Comparison of ENCODE assay signal across 8 cellular contexts in genomic region chr18:7789853-7790552, GRCh38.
DNase-seq lines count a peak whose midpoint lies in the region; ATAC-seq and TF ChIP-seq lines count a peak whose summit lies in the region.

No MANE protein-coding gene starts in this region.

- H3K4me2 ChIP-seq in MM.1S (ENCODE audit: low read depth, low read length), result no peak overlapping the region

- peak overlapping the region; percentile 4 to 87 (median 78) for H3K27ac Mint-ChIP-seq in brain

- H3K27me3 ChIP-seq in MM.1S (replicated peaks; ENCODE audit: insufficient read depth, low read length), result no peaks in the 10 kb centered on the region

- H3K4me3 ChIP-seq in MM.1S (ENCODE audit: low read length), result no peak overlapping the region

- TF ChIP-seq CTCF in MM.1S (IDR thresholded peaks at IDR 0.05; ENCODE audit: low read length), result peak; percentile 24
- peak; percentile 61 to 83 for TF ChIP-seq CTCF in brain (conservative IDR thresholded peaks at IDR 0.05)
- TF ChIP-seq CTCF in GM10266 (IDR thresholded peaks at IDR 0.05; ENCODE audit: control insufficient read depth, insufficient read depth, low read depth, missing control alignments), result no peak

- DNase-seq in DMS 273 (lab: John Stamatoyannopoulos, UW; ENCODE audit: unreplicated experiment), result peak; percentile 54
- no peak for DNase-seq in MM.1S
- no peak for DNase-seq in left lobe of liver (ENCODE audit: low spot score)
- no peak for DNase-seq in GM10266 (ENCODE audit: extremely low spot score)
- DNase-seq in activated effector memory CD4-positive, alpha-beta T cell treated with anti-CD3 and anti-CD28 coated beads, Interleukin-2, amount 50 U/mL, for 16 hours, result no peak

- no peak overlapping the region for H2AFZ ChIP-seq in MM.1S (ENCODE audit: low read length)

- peak overlapping the region in 3 of 5 experiments; percentile 25 to 52 (median 40) for H3K4me3 Mint-ChIP-seq in brain

- peaks cover 36% of the 10 kb centered on the region for H3K4me1 Mint-ChIP-seq in brain

- H3K4me1 ChIP-seq in MM.1S (ENCODE audit: low read length), result no peaks in the 10 kb centered on the region

- no peaks in the 10 kb centered on the region for H3F3A ChIP-seq in MM.1S (ENCODE audit: insufficient read depth, low read length)

- no peaks in the 10 kb centered on the region for H3K9me3 ChIP-seq in MM.1S (replicated peaks; ENCODE audit: insufficient read depth, low read length)

- H3K36me3 Mint-ChIP-seq in brain, result peaks cover 12% of the 10 kb centered on the region

- no peak overlapping the region for H3K27ac ChIP-seq in MM.1S (ENCODE audit: low read length)

- ATAC-seq in left lobe of liver, result peak; percentile 79
- ATAC-seq in GM21737 (IDR thresholded peaks at IDR 0.05; ENCODE audit: unreplicated experiment), result no peak
- ATAC-seq in HG02840 (IDR thresholded peaks at IDR 0.05; ENCODE audit: low FRiP score, unreplicated experiment), result no peak

- no peaks in the 10 kb centered on the region for H3K79me2 ChIP-seq in MM.1S (ENCODE audit: low read length)

- no peaks in the 10 kb centered on the region for H3K9me2 ChIP-seq in MM.1S (replicated peaks; ENCODE audit: insufficient read depth, low read length)

- no peaks in the 10 kb centered on the region for H3K27me3 Mint-ChIP-seq in brain

- H3K9ac ChIP-seq in MM.1S (ENCODE audit: low read length), result no peak overlapping the region

- no peaks in the 10 kb centered on the region for H4K20me1 ChIP-seq in MM.1S (ENCODE audit: insufficient read depth, low read length)

- H3K9me3 Mint-ChIP-seq in brain, result peaks cover 0 to 9% (median 0%) of the 10 kb centered on the region in 5 experiments

- no peaks in the 10 kb centered on the region for H3K36me3 ChIP-seq in MM.1S (replicated peaks; ENCODE audit: insufficient read depth, low read length)
